Comparison of ENCODE assay signal across 1 cellular context in genomic region chr2:179422037-179422643, GRCh38.
TF ChIP-seq lines count a peak whose summit lies in the region.

No MANE protein-coding gene starts in this region.

TF ChIP-seq in HepG2, 621 proteins besides CTCF, POLR2A, EP300 and RAD21 (continued from another document and continues in another):
- no peak for TF ChIP-seq ESRRA (CRISPR knock-in tag; IDR thresholded peaks at IDR 0.05; ENCODE audit: low read depth)
- TF ChIP-seq HNRNPH1 (optimal IDR thresholded peaks at IDR 0.05; ENCODE audit: low read depth, low read length) = no peak
- no peak for TF ChIP-seq ZNF816 (CRISPR knock-in tag; IDR thresholded peaks at IDR 0.05; ENCODE audit: borderline replicate concordance)
- no peak for TF ChIP-seq YEATS4 (CRISPR knock-in tag; IDR thresholded peaks at IDR 0.05; ENCODE audit: borderline replicate concordance)
- peak in 1 of 2 experiments; percentile 31; a peak in 1 of 4 replicates for TF ChIP-seq HMGXB4 (CRISPR knock-in tag; IDR thresholded peaks at IDR 0.05; ENCODE audit: borderline replicate concordance in 1 of 2, low read depth in 1 of 2)
- no peak for TF ChIP-seq ZNF383 (CRISPR knock-in tag; IDR thresholded peaks at IDR 0.05; ENCODE audit: borderline replicate concordance)
- no peak for TF ChIP-seq FOXO4 (CRISPR knock-in tag; conservative IDR thresholded peaks at IDR 0.05)
- TF ChIP-seq ZNF562 (CRISPR knock-in tag; IDR thresholded peaks at IDR 0.05; ENCODE audit: borderline replicate concordance) = no peak
- TF ChIP-seq HMG20B (CRISPR knock-in tag; conservative IDR thresholded peaks at IDR 0.05) = no peak
- no peak for TF ChIP-seq ZNF432 (CRISPR knock-in tag; IDR thresholded peaks at IDR 0.05; ENCODE audit: borderline replicate concordance)
- no peak for TF ChIP-seq HDAC1 (CRISPR knock-in tag; IDR thresholded peaks at IDR 0.05)
- 0 out of 2 replicates have a peak, but pooled peaks have one; percentile 53 for TF ChIP-seq ERF (CRISPR knock-in tag; IDR thresholded peaks at IDR 0.05)
- TF ChIP-seq MIXL1 (CRISPR knock-in tag; IDR thresholded peaks at IDR 0.05) = 0 out of 2 replicates have a peak, but pooled peaks have one; percentile 25
- TF ChIP-seq KLF9 (CRISPR knock-in tag; IDR thresholded peaks at IDR 0.05; ENCODE audit: low read depth) = 0 out of 2 replicates have a peak, but pooled peaks have one; percentile 46
- no peak for TF ChIP-seq ZSCAN29 (CRISPR knock-in tag; conservative IDR thresholded peaks at IDR 0.05)
- no peak for TF ChIP-seq ATF2 (CRISPR knock-in tag; IDR thresholded peaks at IDR 0.05)
- TF ChIP-seq USF2 (IDR thresholded peaks at IDR 0.05; ENCODE audit: low read depth, low read length) = no peak
- TF ChIP-seq USF2 (CRISPR knock-in tag; IDR thresholded peaks at IDR 0.05; ENCODE audit: borderline replicate concordance) = no peak
- 0 out of 2 replicates have a peak, but pooled peaks have one; percentile 44 for TF ChIP-seq IRF2 (CRISPR knock-in tag; IDR thresholded peaks at IDR 0.05)
- no peak for TF ChIP-seq THRA (CRISPR knock-in tag; IDR thresholded peaks at IDR 0.05; ENCODE audit: borderline replicate concordance)
- TF ChIP-seq SOX5 (CRISPR knock-in tag; IDR thresholded peaks at IDR 0.05; ENCODE audit: borderline replicate concordance) = peak; percentile 28; the same call in 1 of the 2 replicates
- TF ChIP-seq ARID5B (CRISPR knock-in tag; IDR thresholded peaks at IDR 0.05) = peak; percentile 31; the same call in 1 of the 2 replicates
- peak; percentile 30; the same call in 1 of the 2 replicates for TF ChIP-seq ZGPAT (CRISPR knock-in tag; IDR thresholded peaks at IDR 0.05)
- no peak for TF ChIP-seq PLSCR1 (CRISPR knock-in tag; IDR thresholded peaks at IDR 0.05; ENCODE audit: borderline replicate concordance)
- peak in 1 of 2 experiments; percentile 46; a peak in 1 of 4 replicates for TF ChIP-seq KLF16 (CRISPR knock-in tag; IDR thresholded peaks at IDR 0.05)
- no peak for TF ChIP-seq MBD4 (IDR thresholded peaks at IDR 0.05; ENCODE audit: borderline replicate concordance, low read length)
- TF ChIP-seq ZMAT3 (CRISPR knock-in tag; conservative IDR thresholded peaks at IDR 0.05) = no peak
- TF ChIP-seq THYN1 (CRISPR knock-in tag; IDR thresholded peaks at IDR 0.05; ENCODE audit: borderline replicate concordance, low read depth) = no peak
- no peak for TF ChIP-seq CBFB (CRISPR knock-in tag; IDR thresholded peaks at IDR 0.05)
- TF ChIP-seq FOXK1 (CRISPR knock-in tag; IDR thresholded peaks at IDR 0.05; ENCODE audit: borderline replicate concordance, low read depth) = no peak
- no peak for TF ChIP-seq REPIN1 (CRISPR knock-in tag; IDR thresholded peaks at IDR 0.05; ENCODE audit: borderline replicate concordance, low read depth)
- TF ChIP-seq ZNF30 (CRISPR knock-in tag; IDR thresholded peaks at IDR 0.05) = no peak
- TF ChIP-seq ZNF510 (CRISPR knock-in tag; IDR thresholded peaks at IDR 0.05; ENCODE audit: low read depth) = no peak
- no peak for TF ChIP-seq ZNF646 (CRISPR knock-in tag; IDR thresholded peaks at IDR 0.05)
- TF ChIP-seq THAP11 (CRISPR knock-in tag; IDR thresholded peaks at IDR 0.05) = peak; percentile 35; the same call in 1 of the 2 replicates
- no peak for TF ChIP-seq ZBTB42 (CRISPR knock-in tag; IDR thresholded peaks at IDR 0.05)
- no peak for TF ChIP-seq ZNF891 (CRISPR knock-in tag; IDR thresholded peaks at IDR 0.05)
- TF ChIP-seq ZNF777 (CRISPR knock-in tag; IDR thresholded peaks at IDR 0.05) = no peak
- no peak for TF ChIP-seq NCOA5 (CRISPR knock-in tag; IDR thresholded peaks at IDR 0.05)
- TF ChIP-seq MAZ (IDR thresholded peaks at IDR 0.05; ENCODE audit: borderline replicate concordance, low read depth, low read length) = no peak
- TF ChIP-seq MAZ (CRISPR knock-in tag; IDR thresholded peaks at IDR 0.05; ENCODE audit: low read depth) = no peak
